ENCODE assay signal across 24 cellular contexts in genomic region chr12:132730353-132730752, GRCh38. TPM values are rescaled to one million over a fixed set of nuclear protein-coding genes. Genes with fewer than 3 reads are reported as not detected.
A peak's percentile ranks its signal among the peaks of the same experiment; 100 is the strongest.
DNase-seq lines count a peak whose midpoint lies in the region; ATAC-seq and TF ChIP-seq lines count a peak whose summit lies in the region.
"Had no signal": no experiment of that assay in that cellular context is flagged by ENCODE, and none has a peak within 500 bp of the region (broad histone marks: within the 10 kb centered on the region; RNA-seq: fewer than 3 reads in every experiment).

No MANE protein-coding gene starts in this region.

- in situ Hi-C loops in Panc1 (cut with HindIII; ENCODE audit: low pct_unique_long_range_greater_than_20kb, low sequenced_read_pairs), result no loop called here

- ATAC-seq in activated naive CD4-positive, alpha-beta T cell treated with anti-CD3 and anti-CD28 coated beads, Interleukin-2, amount 50 U/mL, for 72 hours, result no peak
- ATAC-seq in Panc1, result peak; percentile 35
- ATAC-seq in central memory CD8-positive, alpha-beta T cell (replicated peaks; ENCODE audit: extremely low read depth, poor library complexity, severe bottlenecking), result no peak
- peak; percentile 19 for ATAC-seq in stimulated activated effector memory CD8-positive, alpha-beta T cell treated with anti-CD3 and anti-CD28 coated beads, Interleukin-12 subunit alpha, Interleukin-12 subunit beta, amount 100 ng/mL, for 72 hours
- ATAC-seq: GM12878 had no signal

- H3K27ac Mint-ChIP-seq in activated naive CD4-positive, alpha-beta T cell treated with anti-CD3 and anti-CD28 coated beads, Interleukin-2, amount 50 U/mL, for 72 hours, result peak overlapping the region; percentile 78 to 88
- H3K27ac Mint-ChIP-seq in central memory CD8-positive, alpha-beta T cell (ENCODE audit: low read depth), result peak overlapping the region; percentile 59
- H3K27ac Mint-ChIP-seq in stimulated activated effector memory CD8-positive, alpha-beta T cell treated with anti-CD3 and anti-CD28 coated beads, Interleukin-12 subunit alpha, Interleukin-12 subunit beta, amount 100 ng/mL, for 72 hours, result peak overlapping the region; percentile 89

- no peak overlapping the region for H3K4me3 Mint-ChIP-seq in central memory CD8-positive, alpha-beta T cell
- no peak overlapping the region for H3K4me3 Mint-ChIP-seq in stimulated activated effector memory CD8-positive, alpha-beta T cell treated with anti-CD3 and anti-CD28 coated beads, Interleukin-12 subunit alpha, Interleukin-12 subunit beta, amount 100 ng/mL, for 72 hours

- POLR2A ChIA-PET in Panc1 (lab: Charles Lee), result no interaction called here

- H3K27me3 ChIP-seq in Panc1 (ENCODE audit: control insufficient read depth, insufficient read depth, low read length), result no peaks in the 10 kb centered on the region
- H3K27me3 ChIP-seq: ascending aorta, BLaER1, dorsolateral prefrontal cortex, neutrophil, Peyer's patch, suprapubic skin, uterus had no signal

- no peaks in the 10 kb centered on the region for H3K27me3 Mint-ChIP-seq in central memory CD8-positive, alpha-beta T cell

- peaks cover 5% of the 10 kb centered on the region for H3K4me1 ChIP-seq in Panc1 (ENCODE audit: control insufficient read depth, insufficient read depth, low read length)
- H3K4me1 ChIP-seq: ascending aorta, Peyer's patch, psoas muscle, suprapubic skin, uterus had no signal

- H3K4me1 Mint-ChIP-seq in central memory CD8-positive, alpha-beta T cell, result no peaks in the 10 kb centered on the region
- H3K4me1 Mint-ChIP-seq in stimulated activated effector memory CD8-positive, alpha-beta T cell treated with anti-CD3 and anti-CD28 coated beads, Interleukin-12 subunit alpha, Interleukin-12 subunit beta, amount 100 ng/mL, for 72 hours, result peaks cover 14% of the 10 kb centered on the region

- no peak for DNase-seq in activated naive CD4-positive, alpha-beta T cell treated with anti-CD3 and anti-CD28 coated beads, Interleukin-2, amount 50 U/mL, for 72 hours (ENCODE audit: low spot score in 2 of 2)
- no peak for DNase-seq in activated naive CD4-positive, alpha-beta T cell (lab: John Stamatoyannopoulos, UW)
- DNase-seq in Panc1 (ENCODE audit: low read depth, low spot score), result no peak
- DNase-seq in central memory CD8-positive, alpha-beta T cell (ENCODE audit: low spot score in 2 of 2), result no peak
- no peak for DNase-seq in stimulated activated effector memory CD8-positive, alpha-beta T cell treated with anti-CD3 and anti-CD28 coated beads, Interleukin-12 subunit alpha, Interleukin-12 subunit beta, amount 100 ng/mL, for 72 hours (ENCODE audit: low spot score in 2 of 2)
- DNase-seq in NCI-H69 (lab: John Stamatoyannopoulos, UW), result no peak
- no peak for DNase-seq in stimulated activated CD4-positive, alpha-beta T cell treated with anti-CD3 and anti-CD28 coated beads, Interleukin-4, amount 100 ng/mL, for 1 hour
- DNase-seq in NOMO-1 treated with DMSO at 0.1 percent for 48 hours (lab: John Stamatoyannopoulos, UW; ENCODE audit: unreplicated experiment), result no peak
- DNase-seq: activated CD4-positive, alpha-beta T cell treated with anti-CD3 and anti-CD28 coated beads, Interleukin-2, amount 50 U/mL, for 1 hour; activated gamma-delta T cell; central memory CD4-positive, alpha-beta T cell; COR-L47; Karpas-422; NK-92 treated with Interleukin-12 subunit alpha and Interleukin-12 subunit beta, amount 100 ng/mL, for 24 hours; Peyer's patch; psoas muscle; uterus had no signal

- peaks cover 0 to 4% of the 10 kb centered on the region in 2 donors for H3K9me3 Mint-ChIP-seq in activated naive CD4-positive, alpha-beta T cell treated with anti-CD3 and anti-CD28 coated beads, Interleukin-2, amount 50 U/mL, for 72 hours
- peaks cover 5% of the 10 kb centered on the region for H3K9me3 Mint-ChIP-seq in central memory CD8-positive, alpha-beta T cell
- H3K9me3 Mint-ChIP-seq in stimulated activated effector memory CD8-positive, alpha-beta T cell treated with anti-CD3 and anti-CD28 coated beads, Interleukin-12 subunit alpha, Interleukin-12 subunit beta, amount 100 ng/mL, for 72 hours, result no peaks in the 10 kb centered on the region

- intact Hi-C loops in Panc1 (cut with micrococcal nuclease; ENCODE audit: unreplicated experiment), result no loop called here

- peak overlapping the region; percentile 79; the same call in 1 of the 2 replicates for H3K27ac ChIP-seq in Panc1 (ENCODE audit: low read length)
- H3K27ac ChIP-seq: ascending aorta, BLaER1, neutrophil, Peyer's patch, psoas muscle, suprapubic skin, uterus, VCaP had no signal

- no peak overlapping the region for H3K4me3 ChIP-seq in Panc1 (ENCODE audit: low read depth in 2 of 2, low read length in 2 of 2)
- H3K4me3 ChIP-seq: ascending aorta, BLaER1, GM12878, Peyer's patch, psoas muscle, suprapubic skin, uterus had no signal

- BruUV-seq in Panc1 (replicated peaks; lab: Mats Ljungman, UMichigan), result no TSS peak

- CTCF ChIA-PET in Panc1 (lab: Charles Lee), result no interaction called here

- peaks cover 39 to 46% of the 10 kb centered on the region in 2 donors for H3K36me3 Mint-ChIP-seq in activated naive CD4-positive, alpha-beta T cell treated with anti-CD3 and anti-CD28 coated beads, Interleukin-2, amount 50 U/mL, for 72 hours
- H3K36me3 Mint-ChIP-seq in central memory CD8-positive, alpha-beta T cell (ENCODE audit: insufficient read depth), result peaks cover 39% of the 10 kb centered on the region
- H3K36me3 Mint-ChIP-seq in stimulated activated effector memory CD8-positive, alpha-beta T cell treated with anti-CD3 and anti-CD28 coated beads, Interleukin-12 subunit alpha, Interleukin-12 subunit beta, amount 100 ng/mL, for 72 hours, result peaks cover 100% of the 10 kb centered on the region

- peaks cover 29% of the 10 kb centered on the region for H3K36me3 ChIP-seq in Panc1 (ENCODE audit: control insufficient read depth, insufficient read depth, low read length)
- H3K36me3 ChIP-seq: uterus had no signal

- H3K9me3 ChIP-seq in Panc1 (ENCODE audit: control insufficient read depth, insufficient read depth, low read depth, low read length), result no peaks in the 10 kb centered on the region
- H3K9me3 ChIP-seq: ascending aorta, BLaER1, neutrophil, Peyer's patch, psoas muscle, suprapubic skin, uterus had no signal

- TF ChIP-seq CTCF in Panc1 (IDR thresholded peaks at IDR 0.05), result no peak

RNA-seq across cellular contexts. Expression of gene PGAM5, which starts 19.7 kb away (rescaled TPM):
- 10 to 100 TPM; 60.0 to 65.9 TPM for total RNA-seq in activated naive CD4-positive, alpha-beta T cell treated with anti-CD3 and anti-CD28 coated beads, Interleukin-2, amount 50 U/mL, for 72 hours
- 116 TPM for total RNA-seq in Panc1 (2021; ENCODE audit: unreplicated experiment)
- polyA plus RNA-seq in Panc1 (2012; ENCODE audit: insufficient read length), result 116 TPM

RNA-seq across cellular contexts. Expression of gene ANKLE2, which starts 31.3 kb away (rescaled TPM):
- 100 to 1,000 TPM in 1 of 2 donors, 10 to 100 TPM in 1; 82.9 to 129 TPM for total RNA-seq in activated naive CD4-positive, alpha-beta T cell treated with anti-CD3 and anti-CD28 coated beads, Interleukin-2, amount 50 U/mL, for 72 hours
- total RNA-seq in Panc1 (2021; ENCODE audit: unreplicated experiment), result 88.7 TPM
- 98.3 TPM for polyA plus RNA-seq in Panc1 (2012; ENCODE audit: insufficient read length)

RNA-seq across cellular contexts. Expression of gene PXMP2, which starts 43.0 kb away (rescaled TPM):
- total RNA-seq in activated naive CD4-positive, alpha-beta T cell treated with anti-CD3 and anti-CD28 coated beads, Interleukin-2, amount 50 U/mL, for 72 hours, result 10 to 100 TPM in 1 of 2 donors, 1 to 10 TPM in 1; 4.5 to 11.6 TPM
- total RNA-seq in Panc1 (2021; ENCODE audit: unreplicated experiment), result 21.3 TPM
- 21.1 TPM for polyA plus RNA-seq in Panc1 (2012; ENCODE audit: insufficient read length)

RNA-seq across cellular contexts. Expression of gene POLE, which starts 43.2 kb away (rescaled TPM):
- total RNA-seq in activated naive CD4-positive, alpha-beta T cell treated with anti-CD3 and anti-CD28 coated beads, Interleukin-2, amount 50 U/mL, for 72 hours, result 100 to 1,000 TPM; 164 to 177 TPM
- total RNA-seq in Panc1 (2021; ENCODE audit: unreplicated experiment), result 112 TPM
- polyA plus RNA-seq in Panc1 (2012; ENCODE audit: insufficient read length), result 39.6 TPM

Comparison
In these comparisons a context has a peak if more than half of its experiments do, and no peak if none do; other contexts are left out.
1. ATAC-seq: peak in Panc1 (single experiment) and stimulated activated effector memory CD8-positive, alpha-beta T cell treated with anti-CD3 and anti-CD28 coated beads, Interleukin-12 subunit alpha, Interleukin-12 subunit beta, amount 100 ng/mL, for 72 hours (single experiment); none in activated naive CD4-positive, alpha-beta T cell treated with anti-CD3 and anti-CD28 coated beads, Interleukin-2, amount 50 U/mL, for 72 hours (0 of 2) and central memory CD8-positive, alpha-beta T cell (single experiment).
2. Peak in every context shown above with its lines, with median percentiles within 50 percentile points of each other: H3K27ac Mint-ChIP-seq.